Comparison of ENCODE assay signal across 25 cellular contexts in the genomic region with DNA sequence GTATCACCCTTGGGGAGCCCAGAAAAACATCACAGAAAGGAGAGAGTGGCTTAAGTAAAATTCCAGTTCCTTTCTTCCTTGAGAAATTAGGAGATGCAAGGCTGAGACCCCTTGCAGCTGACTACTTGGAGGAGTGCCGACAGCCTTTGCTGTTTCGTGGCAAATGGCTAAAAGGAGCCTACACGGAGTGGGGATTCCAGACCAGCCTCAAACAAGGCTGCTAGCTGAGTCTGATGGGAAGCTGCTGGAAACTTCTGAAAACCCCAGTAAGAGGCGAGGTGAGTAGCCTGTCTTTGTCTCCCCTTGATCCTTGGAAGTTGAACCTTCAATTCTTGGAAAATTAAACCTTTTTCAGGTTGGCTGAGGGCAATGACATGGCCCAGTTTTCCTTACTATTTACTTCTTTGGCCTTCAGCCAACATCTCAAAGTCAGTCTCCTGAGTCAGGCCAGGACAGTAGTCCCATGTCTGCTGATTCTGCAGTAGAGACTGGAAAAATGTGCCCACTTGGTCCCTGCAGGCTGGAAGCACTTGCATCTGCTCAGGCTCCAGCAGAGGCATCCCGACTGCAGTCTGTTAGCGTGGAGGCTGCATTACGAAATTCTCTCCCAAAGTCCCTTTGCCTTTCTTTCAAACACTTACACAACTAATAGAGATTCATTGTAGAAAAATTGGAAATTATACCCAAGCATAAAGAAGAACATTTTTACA. TPM values are rescaled to one million over a fixed set of nuclear protein-coding genes. Genes with fewer than 3 reads are reported as not detected.
A peak's percentile ranks its signal among the peaks of the same experiment; 100 is the strongest.
DNase-seq lines count a peak whose midpoint lies in the region; ATAC-seq, FAIRE-seq and TF ChIP-seq lines count a peak whose summit lies in the region.
"Had no signal": no experiment of that assay in that cellular context is flagged by ENCODE, and none has a peak within 500 bp of the region (broad histone marks: within the 10 kb centered on the region; RNA-seq: fewer than 3 reads in every experiment).

No MANE protein-coding gene starts in this region.

- H3K4me1 ChIP-seq in breast epithelium (no peaks in the 10 kb centered on the region), esophagus muscularis mucosa (peaks cover 0 to 20% (median 17%) of the 10 kb centered on the region in 4 donors), mesenchymal stem cell (ENCODE audit: control insufficient read depth, insufficient read depth, low read depth, low read length) (no peaks in the 10 kb centered on the region), pancreas (no peaks in the 10 kb centered on the region)
- H3K4me1 ChIP-seq: SJCRH30, thyroid gland had no signal

- TF ChIP-seq CTCF in MCF 10A (IDR thresholded peaks at IDR 0.05; ENCODE audit: unreplicated experiment) (no peak), breast epithelium (IDR thresholded peaks at IDR 0.05) (no peak), esophagus muscularis mucosa (IDR thresholded peaks at IDR 0.05) (no peak), pancreas (IDR thresholded peaks at IDR 0.05) (no peak)

- TF ChIP-seq POLR2A in breast epithelium (IDR thresholded peaks at IDR 0.05) (no peak), esophagus muscularis mucosa (IDR thresholded peaks at IDR 0.05; ENCODE audit: low read depth) (no peak)

- H2BK5ac ChIP-seq in mesenchymal stem cell (ENCODE audit: low read depth, low read length, poor library complexity, severe bottlenecking) = no peak overlapping the region

- no peaks in the 10 kb centered on the region for H3K9me3 ChIP-seq in breast epithelium
- no peaks in the 10 kb centered on the region for H3K9me3 ChIP-seq in esophagus muscularis mucosa
- H3K9me3 ChIP-seq in mesenchymal stem cell (ENCODE audit: control insufficient read depth, low read length) = no peaks in the 10 kb centered on the region
- H3K9me3 ChIP-seq in pancreas = no peaks in the 10 kb centered on the region
- H3K9me3 ChIP-seq: MG63, ovary, SJCRH30, thyroid gland had no signal

- no peaks in the 10 kb centered on the region for H3K27me3 Mint-ChIP-seq in MCF 10A (ENCODE audit: insufficient read depth, unreplicated experiment)

- no peak overlapping the region for H3K27ac Mint-ChIP-seq in MCF 10A (ENCODE audit: low read depth, unreplicated experiment)
- H3K27ac Mint-ChIP-seq: activated T-helper 17 cell treated with anti-CD3 and anti-CD28 coated beads, Interleukin-2, amount 50 U/mL, for 72 hours; CD8-positive, alpha-beta T cell; H9 had no signal

- H3K27ac ChIP-seq in breast epithelium = no peak overlapping the region
- peak overlapping the region; percentile 44 to 60 (median 51) for H3K27ac ChIP-seq in esophagus muscularis mucosa (replicated peaks in 1 of 4)
- H3K27ac ChIP-seq in mesenchymal stem cell (ENCODE audit: low read length, poor library complexity, severe bottlenecking) = no peak overlapping the region
- no peak overlapping the region for H3K27ac ChIP-seq in pancreas
- H3K27ac ChIP-seq: ovary, SJCRH30, thyroid gland had no signal

- H4K91ac ChIP-seq in mesenchymal stem cell (ENCODE audit: low read length) = no peak overlapping the region

- no peak overlapping the region for H3K9ac ChIP-seq in mesenchymal stem cell (ENCODE audit: low read length)

- no peak for FAIRE-seq in pancreas (lab: Jason Lieb, UNC)

- H3K4me3 Mint-ChIP-seq in MCF 10A (ENCODE audit: unreplicated experiment) = no peak overlapping the region
- H3K4me3 Mint-ChIP-seq: activated T-helper 17 cell treated with anti-CD3 and anti-CD28 coated beads, Interleukin-2, amount 50 U/mL, for 72 hours; CD8-positive, alpha-beta T cell; H9 had no signal

- H2BK120ac ChIP-seq in mesenchymal stem cell (ENCODE audit: low read depth, low read length) = no peak overlapping the region

- peak; percentile 18 for DNase-seq in MCF 10A (ENCODE audit: unreplicated experiment)
- DNase-seq in breast epithelium (ENCODE audit: low spot score in 2 of 2) = no peak
- no peak for DNase-seq in esophagus muscularis mucosa (ENCODE audit: extremely low spot score)
- peak; percentile 53 for DNase-seq in mesenchymal stem cell
- DNase-seq in OCI-M1 (lab: John Stamatoyannopoulos, UW) = no peak
- no peak for DNase-seq in pancreas
- DNase-seq: CD8-positive, alpha-beta T cell; effector CD8-positive, alpha-beta T cell; H9; left cardiac atrium; MG63; NCI-H187; NCI-H510A; ovary; SJCRH30; thyroid gland had no signal

- H3K18ac ChIP-seq in mesenchymal stem cell (ENCODE audit: low read depth in 1 of 2, low read length in 2 of 2) = no peak overlapping the region

- no peak overlapping the region for H3K4me2 ChIP-seq in mesenchymal stem cell (ENCODE audit: low read length, poor library complexity, severe bottlenecking)
- H3K4me2 ChIP-seq: smooth muscle cell had no signal

- intact Hi-C loops in MCF 10A (cut with micrococcal nuclease) (no loop called here), breast epithelium (cut with DNase I; ENCODE audit: low total_unique reads) (no loop called here), esophagus muscularis mucosa (cut with DNase I) (no loop called here), pancreas (cut with DNase I) (no loop called here)

- BruUV-seq in MCF 10A (replicated peaks; lab: Mats Ljungman, UMichigan) = no TSS peak

- H3K9me3 Mint-ChIP-seq in MCF 10A (ENCODE audit: unreplicated experiment) = no peaks in the 10 kb centered on the region
- H3K9me3 Mint-ChIP-seq: activated T-helper 17 cell treated with anti-CD3 and anti-CD28 coated beads, Interleukin-2, amount 50 U/mL, for 72 hours; CD8-positive, alpha-beta T cell; H9 had no signal

- H3K27me3 ChIP-seq in breast epithelium = no peaks in the 10 kb centered on the region
- H3K27me3 ChIP-seq in esophagus muscularis mucosa = no peaks in the 10 kb centered on the region
- no peaks in the 10 kb centered on the region for H3K27me3 ChIP-seq in mesenchymal stem cell (ENCODE audit: control insufficient read depth in 1 of 2, insufficient read depth in 1 of 2, low read length in 2 of 2)
- no peaks in the 10 kb centered on the region for H3K27me3 ChIP-seq in pancreas
- H3K27me3 ChIP-seq: MG63, ovary, SJCRH30, thyroid gland had no signal

- ATAC-seq in GM19463 (IDR thresholded peaks at IDR 0.05; ENCODE audit: unreplicated experiment) = no peak
- no peak for ATAC-seq in HG03025 (IDR thresholded peaks at IDR 0.05; ENCODE audit: low FRiP score, unreplicated experiment)
- no peak for ATAC-seq in pancreas
- ATAC-seq: activated T-helper 17 cell treated with anti-CD3 and anti-CD28 coated beads, Interleukin-2, amount 50 U/mL, for 72 hours; CD8-positive, alpha-beta T cell had no signal

- no peak overlapping the region for H2AK5ac ChIP-seq in mesenchymal stem cell (ENCODE audit: low read length, severe bottlenecking)

- CTCF ChIA-PET in MCF 10A (lab: Yijun Ruan, JAX) = interaction anchor here (0.6 kb wide), 1 partner anchor 480 kb away, joined by 3 read pairs; no protein-coding TSS in a partner anchor

- no peak overlapping the region for H2AFZ ChIP-seq in mesenchymal stem cell (ENCODE audit: low read depth, low read length)

- no peak overlapping the region for H2BK15ac ChIP-seq in mesenchymal stem cell (ENCODE audit: low read depth, poor library complexity, severe bottlenecking)

- H3K4me1 Mint-ChIP-seq in MCF 10A (ENCODE audit: insufficient read depth, unreplicated experiment) = no peaks in the 10 kb centered on the region
- H3K4me1 Mint-ChIP-seq: activated T-helper 17 cell treated with anti-CD3 and anti-CD28 coated beads, Interleukin-2, amount 50 U/mL, for 72 hours had no signal

- H3K36me3 ChIP-seq in breast epithelium = no peaks in the 10 kb centered on the region
- H3K36me3 ChIP-seq in esophagus muscularis mucosa = no peaks in the 10 kb centered on the region
- H3K36me3 ChIP-seq in mesenchymal stem cell (ENCODE audit: control insufficient read depth in 1 of 2, insufficient read depth in 2 of 2, low read depth in 1 of 2, low read length in 2 of 2) = no peaks in the 10 kb centered on the region
- H3K36me3 ChIP-seq in pancreas = no peaks in the 10 kb centered on the region
- H3K36me3 ChIP-seq: MG63, ovary, SJCRH30, thyroid gland had no signal

- no peak overlapping the region for H3K14ac ChIP-seq in mesenchymal stem cell (ENCODE audit: low read length in 2 of 2)

- no peaks in the 10 kb centered on the region for H3K79me1 ChIP-seq in mesenchymal stem cell (replicated peaks; ENCODE audit: low read length, poor library complexity, severe bottlenecking)

- no peak overlapping the region for H4K8ac ChIP-seq in mesenchymal stem cell (ENCODE audit: low read length)

- WGBS in esophagus muscularis mucosa = 36% methylated on average over 7 of the region's 7 CpGs
- 63% methylated on average over 4 of the region's 7 CpGs for WGBS in mesenchymal stem cell
- 74 to 78% methylated on average over 7 of the region's 7 CpGs for WGBS in pancreas, 2 donors

- no peak overlapping the region for H3K23ac ChIP-seq in mesenchymal stem cell (ENCODE audit: low read length in 2 of 2)

- H3K4me3 ChIP-seq in breast epithelium (no peak overlapping the region), esophagus muscularis mucosa (peak overlapping the region; percentile 4 to 17 (median 14)), mesenchymal stem cell (ENCODE audit: insufficient read depth in 1 of 2, low read depth in 1 of 2, low read length in 2 of 2) (no peak overlapping the region), pancreas (no peak overlapping the region)
- H3K4me3 ChIP-seq: MG63, ovary, SJCRH30, smooth muscle cell, thyroid gland had no signal

- POLR2A ChIA-PET in MCF 10A (lab: Yijun Ruan, JAX) = no interaction called here

- peak overlapping the region in 1 of 2 experiments; percentile 13 for H3K4ac ChIP-seq in mesenchymal stem cell (ENCODE audit: low read depth in 1 of 2, low read length in 2 of 2)

- H2BK12ac ChIP-seq in mesenchymal stem cell (ENCODE audit: low read length in 2 of 2) = no peak overlapping the region

- no peaks in the 10 kb centered on the region for H3K36me3 Mint-ChIP-seq in MCF 10A (ENCODE audit: insufficient read depth, unreplicated experiment)
- H3K36me3 Mint-ChIP-seq: CD8-positive, alpha-beta T cell had no signal

- TF ChIP-seq EP300 in esophagus muscularis mucosa (IDR thresholded peaks at IDR 0.05) = no peak

RNA-seq across cellular contexts. Expression of gene SMIM36, which starts 23.4 kb away (rescaled TPM):
- not detected in 2 replicates for total RNA-seq in MCF 10A (2022)
- total RNA-seq in breast epithelium = not detected
- total RNA-seq in esophagus muscularis mucosa = not detected
- polyA plus RNA-seq in mesenchymal stem cell (2013, experiment 1 of 2) = not detected
- not detected for polyA plus RNA-seq in mesenchymal stem cell (2013, experiment 2 of 2)
- not detected for total RNA-seq in pancreas
- under 1 TPM in 1 of 2 donors, not detected in 1; 0.09 TPM for polyA plus RNA-seq in pancreas
- total RNA-seq: A673; activated CD8-positive, alpha-beta memory T cell treated with anti-CD3 and anti-CD28 coated beads for 36 hours; activated T-helper 17 cell treated with anti-CD3 and anti-CD28 coated beads, Interleukin-2, amount 50 U/mL, for 72 hours; CD8-positive, alpha-beta T cell; H9; HT1080; left cardiac atrium; ovary; SJCRH30; smooth muscle cell; T-helper 2 cell treated with Interferon-gamma antibody and Interleukin-4, amounts not matched to agents 100 ng/mL and 5 ng/mL, for 36 hours; thyroid gland had no signal
- polyA plus RNA-seq: adipose tissue, ovary, smooth muscle cell had no signal

Comparison
In these comparisons a context has a peak if more than half of its experiments do, and no peak if none do; other contexts are left out.
1. DNase-seq: peak in MCF 10A (single experiment) and mesenchymal stem cell (single experiment); none in breast epithelium (0 of 2), esophagus muscularis mucosa (single experiment), OCI-M1 (single experiment) and pancreas (0 of 6).
2. H3K27ac ChIP-seq: peak in esophagus muscularis mucosa (4 of 4); none in breast epithelium (0 of 2), mesenchymal stem cell (single experiment) and pancreas (0 of 4).
3. H3K4me3 ChIP-seq: peak in esophagus muscularis mucosa (4 of 4); none in breast epithelium (0 of 3), mesenchymal stem cell (0 of 2) and pancreas (0 of 4).